Comparison of ENCODE assay signal across 34 cellular contexts in genomic region chr9:13076616-13077015, GRCh38.
A peak's percentile ranks its signal among the peaks of the same experiment; 100 is the strongest.
DNase-seq lines count a peak whose midpoint lies in the region; ATAC-seq, FAIRE-seq and TF ChIP-seq lines count a peak whose summit lies in the region.
"Had no signal": no experiment of that assay in that cellular context is flagged by ENCODE, and none has a peak within 500 bp of the region (broad histone marks: within the 10 kb centered on the region; RNA-seq: fewer than 3 reads in every experiment).

No MANE protein-coding gene starts in this region.

- CTCF ChIA-PET in PC-3 (lab: Charles Lee), result no interaction called here

- H4K20me1 ChIP-seq in PC-3 (ENCODE audit: low read length), result no peaks in the 10 kb centered on the region
- H4K20me1 ChIP-seq: BLaER1; BLaER1 treated with 17β-estradiol and CSF1 and Interleukin-3, amounts not matched to agents 10 nM and 100 nM had no signal

- no peaks in the 10 kb centered on the region for H3K9me2 ChIP-seq in PC-3 (replicated peaks; ENCODE audit: low read length)

- H3K79me2 ChIP-seq in PC-3 (ENCODE audit: low read length), result no peaks in the 10 kb centered on the region

- H3K9me3 ChIP-seq in PC-3 (ENCODE audit: low read length) (no peaks in the 10 kb centered on the region), RWPE2 (ENCODE audit: severe bottlenecking) (no peaks in the 10 kb centered on the region)
- H3K9me3 ChIP-seq: A549, BE2C, BLaER1, Caco-2 had no signal

- H3K4me2 ChIP-seq in PC-3 (ENCODE audit: low read length), result no peak overlapping the region
- H3K4me2 ChIP-seq: A549; BLaER1; BLaER1 treated with 17β-estradiol and CSF1 and Interleukin-3, amounts not matched to agents 10 nM and 100 nM had no signal

- H3K4me1 ChIP-seq in PC-3 (ENCODE audit: insufficient read depth, low read length) (peaks cover 18% of the 10 kb centered on the region), RWPE2 (ENCODE audit: insufficient read depth, poor library complexity, severe bottlenecking) (no peaks in the 10 kb centered on the region)
- H3K4me1 ChIP-seq: A549; BE2C; BLaER1; BLaER1 treated with 17β-estradiol and CSF1 and Interleukin-3, amounts not matched to agents 10 nM and 100 nM; Caco-2 had no signal

- intact Hi-C loops in PC-3 (cut with micrococcal nuclease), result no loop called here

- no peak overlapping the region for H3K9ac ChIP-seq in PC-3 (ENCODE audit: low read length)
- H3K9ac ChIP-seq: BLaER1; BLaER1 treated with 17β-estradiol and CSF1 and Interleukin-3, amounts not matched to agents 10 nM and 100 nM had no signal

- no peak overlapping the region for H2AFZ ChIP-seq in PC-3 (ENCODE audit: low read length)

- POLR2A ChIA-PET in PC-3 (lab: Charles Lee; ENCODE audit: unreplicated experiment), result no interaction called here

- H3K27ac ChIP-seq in PC-3 (ENCODE audit: low read length) (no peak overlapping the region), RWPE2 (ENCODE audit: poor library complexity, severe bottlenecking) (no peak overlapping the region), brain microvascular endothelial cell (no peak overlapping the region)
- H3K27ac ChIP-seq: 22Rv1; A549; BLaER1; BLaER1 treated with 17β-estradiol and CSF1 and Interleukin-3, amounts not matched to agents 10 nM and 100 nM; C4-2B had no signal

- H3K4me3 ChIP-seq in PC-3 (ENCODE audit: low read length), result no peak overlapping the region
- H3K4me3 ChIP-seq in RWPE2 (ENCODE audit: severe bottlenecking), result no peak overlapping the region
- no peak overlapping the region for H3K4me3 ChIP-seq in bronchial epithelial cell (ENCODE audit: low read depth, low read length)
- H3K4me3 ChIP-seq in epithelial cell of esophagus (ENCODE audit: low read length), result no peak overlapping the region
- no peak overlapping the region for H3K4me3 ChIP-seq in brain microvascular endothelial cell (ENCODE audit: low read depth, low read length)
- H3K4me3 ChIP-seq: A549; BLaER1; BLaER1 treated with 17β-estradiol and CSF1 and Interleukin-3, amounts not matched to agents 10 nM and 100 nM had no signal

- ATAC-seq in PC-3 (peak; percentile 90), RWPE2 (ENCODE audit: low read depth) (peak; percentile 60), GM21528 (IDR thresholded peaks at IDR 0.05; ENCODE audit: low FRiP score, unreplicated experiment) (no peak)
- ATAC-seq: A549; CD8-positive, alpha-beta T cell had no signal

- no TSS peak for BruUV-seq in PC-3 (replicated peaks; lab: Mats Ljungman, UMichigan)

- in situ Hi-C loops in brain microvascular endothelial cell (cut with HindIII; ENCODE audit: low pct_ligation_motif_present, low sequenced_read_pairs), result loop anchor here (25.0 kb wide), 1 partner anchor 364 kb away; no protein-coding TSS in a partner anchor

- no peak for TF ChIP-seq CTCF in PC-3 (conservative IDR thresholded peaks at IDR 0.05; ENCODE audit: low read depth, low read length)
- TF ChIP-seq CTCF in RWPE2 (IDR thresholded peaks at IDR 0.05; ENCODE audit: poor library complexity, severe bottlenecking), result no peak
- no peak for TF ChIP-seq CTCF in bronchial epithelial cell (IDR thresholded peaks at IDR 0.05; ENCODE audit: insufficient read depth, low read length, severe bottlenecking)
- TF ChIP-seq CTCF in epithelial cell of esophagus (IDR thresholded peaks at IDR 0.05; ENCODE audit: insufficient read depth, low read depth, low read length, missing control alignments), result no peak
- TF ChIP-seq CTCF in brain microvascular endothelial cell (IDR thresholded peaks at IDR 0.05; ENCODE audit: low read depth, low read length, missing control alignments), result no peak

- H3K36me3 ChIP-seq in PC-3 (ENCODE audit: low read depth, low read length) (no peaks in the 10 kb centered on the region), RWPE2 (ENCODE audit: low read depth) (no peaks in the 10 kb centered on the region), bronchial epithelial cell (ENCODE audit: control insufficient read depth, insufficient read depth, low read length) (no peaks in the 10 kb centered on the region), brain microvascular endothelial cell (replicated peaks) (no peaks in the 10 kb centered on the region)
- H3K36me3 ChIP-seq: BE2C; BLaER1; BLaER1 treated with 17β-estradiol and CSF1 and Interleukin-3, amounts not matched to agents 10 nM and 100 nM had no signal

- DNase-seq in PC-3 (peak; percentile 22), RWPE2 (ENCODE audit: low spot score) (no peak), bronchial epithelial cell (ENCODE audit: low read depth) (peak; percentile 66), epithelial cell of esophagus (ENCODE audit: low read depth) (peak; percentile 45), T-helper 2 cell (no peak), C1 segment of cervical spinal cord (lab: John Stamatoyannopoulos, UW) (no peak), brain microvascular endothelial cell (no peak)
- DNase-seq: 8988T; ACHN; AML-193; BE2C; Caco-2; Calu3; CD4-positive, alpha-beta memory T cell; CD4-positive, alpha-beta T cell; CD4-positive, CD25-positive, alpha-beta regulatory T cell; CD8-positive, alpha-beta memory T cell; CD8-positive, alpha-beta T cell; COR-L47; DMS 273 treated with DMSO at 0.1 percent for 48 hours; DMS153; DMS53; DMS79; DMS79 treated with DMSO at 0.1 percent for 48 hours; DND-41; EL had no signal

- no peaks in the 10 kb centered on the region for H3K27me3 ChIP-seq in PC-3 (ENCODE audit: low read length)
- H3K27me3 ChIP-seq in RWPE2 (ENCODE audit: insufficient read depth, poor library complexity, severe bottlenecking), result no peaks in the 10 kb centered on the region
- no peaks in the 10 kb centered on the region for H3K27me3 ChIP-seq in bronchial epithelial cell (ENCODE audit: control insufficient read depth, insufficient read depth, low read length)
- no peaks in the 10 kb centered on the region for H3K27me3 ChIP-seq in brain microvascular endothelial cell (replicated peaks)
- H3K27me3 ChIP-seq: BE2C; BLaER1; BLaER1 treated with 17β-estradiol and CSF1 and Interleukin-3, amounts not matched to agents 10 nM and 100 nM had no signal

- no peaks in the 10 kb centered on the region for H3F3A ChIP-seq in PC-3 (ENCODE audit: low read length, unreplicated experiment)

- no peak for FAIRE-seq in bronchial epithelial cell (lab: Jason Lieb, UNC)
- FAIRE-seq: A204.1, A549, D721Med had no signal

Comparison
In these comparisons a context has a peak if more than half of its experiments do, and no peak if none do; other contexts are left out.
1. DNase-seq: peak in PC-3 (single experiment), bronchial epithelial cell (single experiment) and epithelial cell of esophagus (single experiment); none in RWPE2 (single experiment), T-helper 2 cell (0 of 5), C1 segment of cervical spinal cord (0 of 14) and brain microvascular endothelial cell (single experiment).